ENCODE assay signal across 1 cellular context in the genomic region with DNA sequence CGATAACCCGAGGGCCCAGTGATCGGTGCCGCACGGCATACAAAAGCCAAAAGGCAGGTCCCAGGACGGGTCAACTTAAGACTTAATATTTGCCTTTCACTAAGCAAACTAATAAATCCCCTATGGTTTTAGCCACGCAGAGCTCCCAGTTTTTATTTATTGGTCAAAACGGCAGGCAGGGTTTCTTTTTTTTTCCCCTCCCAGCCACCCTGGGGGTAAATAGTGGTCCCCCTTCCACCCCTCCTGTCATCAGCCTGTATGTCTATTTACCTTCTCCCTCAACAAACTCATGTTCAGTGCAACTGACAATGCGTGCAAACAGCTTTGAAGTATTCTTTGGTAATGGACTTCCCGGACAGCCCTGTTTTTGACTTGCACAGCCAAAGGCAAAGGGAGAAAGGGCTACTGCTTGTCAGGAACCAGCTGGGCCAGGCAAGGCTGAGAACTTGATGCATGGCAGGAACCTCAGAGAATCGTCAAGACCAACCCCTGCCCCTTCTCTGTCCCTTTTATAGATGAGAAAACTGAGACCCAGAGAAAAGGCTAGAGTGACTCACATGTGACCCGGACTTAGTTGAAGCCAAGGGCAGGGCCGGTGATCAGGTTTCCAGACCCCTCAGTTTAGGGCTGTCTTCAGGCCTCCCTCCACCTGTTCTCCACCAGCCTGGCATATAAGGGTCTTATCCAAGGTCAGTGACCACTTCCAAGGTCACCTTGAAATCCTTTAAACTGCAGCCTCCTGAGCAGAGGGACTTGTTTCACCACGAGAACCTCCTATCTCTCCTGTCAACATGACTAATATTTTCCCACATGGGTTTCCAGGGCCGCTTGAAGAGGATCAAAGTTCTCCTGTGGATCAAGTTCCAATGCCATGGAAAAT.
TF ChIP-seq lines count a peak whose summit lies in the region.

No MANE protein-coding gene starts in this region.

TF ChIP-seq in HepG2, 621 proteins besides CTCF, POLR2A, EP300 and RAD21 (continued from another document and continues in another):
- TF ChIP-seq ZNF598 (CRISPR knock-in tag; IDR thresholded peaks at IDR 0.05; ENCODE audit: borderline replicate concordance) (peak; percentile 24; the same call in 1 of the 2 replicates), HOXA7 (CRISPR knock-in tag; IDR thresholded peaks at IDR 0.05) (no peak), ZKSCAN8 (CRISPR knock-in tag; IDR thresholded peaks at IDR 0.05; ENCODE audit: borderline replicate concordance) (peak; percentile 93), ZNF879 (CRISPR knock-in tag; IDR thresholded peaks at IDR 0.05) (peak; percentile 79; the same call in 1 of the 2 replicates), NR2F1 (CRISPR knock-in tag; IDR thresholded peaks at IDR 0.05) (peak; percentile 69 to 78), SMAD3 (CRISPR knock-in tag; IDR thresholded peaks at IDR 0.05) (peak; percentile 92), NFE2 (CRISPR knock-in tag; IDR thresholded peaks at IDR 0.05) (0 out of 2 replicates have a peak, but pooled peaks have one; percentile 33), ZNF234 (CRISPR knock-in tag; conservative IDR thresholded peaks at IDR 0.05) (no peak), ZSCAN12 (CRISPR knock-in tag; IDR thresholded peaks at IDR 0.05) (no peak), HMG20B (CRISPR knock-in tag; conservative IDR thresholded peaks at IDR 0.05) (peak; percentile 96), ZNF781 (CRISPR knock-in tag; IDR thresholded peaks at IDR 0.05; ENCODE audit: borderline replicate concordance, not compliant biosample characterization) (no peak), FOXC1 (CRISPR knock-in tag; IDR thresholded peaks at IDR 0.05; ENCODE audit: borderline replicate concordance) (no peak), ZFAT (CRISPR knock-in tag; conservative IDR thresholded peaks at IDR 0.05) (no peak), HDAC2 (CRISPR knock-in tag; IDR thresholded peaks at IDR 0.05) (peak; percentile 98), ZNF44 (CRISPR knock-in tag; IDR thresholded peaks at IDR 0.05) (peak; percentile 46; the same call in 1 of the 2 replicates), PCBP2 (optimal IDR thresholded peaks at IDR 0.05; ENCODE audit: low read depth, low read length, poor library complexity, severe bottlenecking) (no peak), TAF1 (CRISPR knock-in tag; IDR thresholded peaks at IDR 0.05) (no peak; the same call in 1 of the 2 replicates), ZNF333 (CRISPR knock-in tag; IDR thresholded peaks at IDR 0.05; ENCODE audit: borderline replicate concordance) (no peak), CAMTA2 (CRISPR knock-in tag; IDR thresholded peaks at IDR 0.05; ENCODE audit: borderline replicate concordance) (no peak), CENPT (CRISPR knock-in tag; IDR thresholded peaks at IDR 0.05; ENCODE audit: low read depth) (peak; percentile 88), ZNF549 (CRISPR knock-in tag; IDR thresholded peaks at IDR 0.05) (no peak), ELF3 (CRISPR knock-in tag; IDR thresholded peaks at IDR 0.05) (peak; percentile 96), ZNF331 (CRISPR knock-in tag; IDR thresholded peaks at IDR 0.05) (peak; percentile 92; the same call in 1 of the 2 replicates), ZNF354B (CRISPR knock-in tag; IDR thresholded peaks at IDR 0.05) (no peak), ZBTB21 (CRISPR knock-in tag; IDR thresholded peaks at IDR 0.05) (peak; percentile 71), MATR3 (CRISPR knock-in tag; IDR thresholded peaks at IDR 0.05) (no peak), ZNF326 (CRISPR knock-in tag; IDR thresholded peaks at IDR 0.05; ENCODE audit: borderline replicate concordance) (no peak), MZF1 (CRISPR knock-in tag; IDR thresholded peaks at IDR 0.05; ENCODE audit: borderline replicate concordance) (no peak), CCAR2 (optimal IDR thresholded peaks at IDR 0.05; ENCODE audit: low read depth, low read length) (no peak), ZC3H4 (CRISPR knock-in tag; IDR thresholded peaks at IDR 0.05; ENCODE audit: borderline replicate concordance) (no peak; the same call in 1 of the 2 replicates), MAF1 (CRISPR knock-in tag; IDR thresholded peaks at IDR 0.05; ENCODE audit: borderline replicate concordance) (no peak), POLR2AphosphoS2 (IDR thresholded peaks at IDR 0.05; ENCODE audit: low read depth, low read length) (no peak), GABPB1 (CRISPR knock-in tag; IDR thresholded peaks at IDR 0.05) (peak; percentile 61; the same call in 1 of the 2 replicates), KLF12 (CRISPR knock-in tag; IDR thresholded peaks at IDR 0.05; ENCODE audit: borderline replicate concordance) (no peak), THYN1 (CRISPR knock-in tag; IDR thresholded peaks at IDR 0.05; ENCODE audit: borderline replicate concordance, low read depth) (no peak), CBX5 (CRISPR knock-in tag; IDR thresholded peaks at IDR 0.05; ENCODE audit: borderline replicate concordance) (peak; percentile 96), ZNF589 (CRISPR knock-in tag; conservative IDR thresholded peaks at IDR 0.05) (peak; percentile 80), NKX3-1 (CRISPR knock-in tag; IDR thresholded peaks at IDR 0.05) (no peak; the same call in none of the 2 replicates), HOXD1 (CRISPR knock-in tag; IDR thresholded peaks at IDR 0.05) (peak; percentile 98)
- TF ChIP-seq, protein P1, sequence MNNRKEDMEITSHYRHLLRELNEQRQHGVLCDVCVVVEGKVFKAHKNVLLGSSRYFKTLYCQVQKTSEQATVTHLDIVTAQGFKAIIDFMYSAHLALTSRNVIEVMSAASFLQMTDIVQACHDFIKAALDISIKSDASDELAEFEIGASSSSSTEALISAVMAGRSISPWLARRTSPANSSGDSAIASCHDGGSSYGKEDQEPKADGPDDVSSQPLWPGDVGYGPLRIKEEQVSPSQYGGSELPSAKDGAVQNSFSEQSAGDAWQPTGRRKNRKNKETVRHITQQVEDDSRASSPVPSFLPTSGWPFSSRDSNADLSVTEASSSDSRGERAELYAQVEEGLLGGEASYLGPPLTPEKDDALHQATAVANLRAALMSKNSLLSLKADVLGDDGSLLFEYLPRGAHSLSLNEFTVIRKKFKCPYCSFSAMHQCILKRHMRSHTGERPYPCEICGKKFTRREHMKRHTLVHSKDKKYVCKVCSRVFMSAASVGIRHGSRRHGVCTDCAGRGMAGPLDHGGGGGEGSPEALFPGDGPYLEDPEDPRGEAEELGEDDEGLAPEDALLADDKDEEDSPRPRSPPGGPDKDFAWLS (CRISPR knock-in tag; IDR thresholded peaks at IDR 0.05; ENCODE audit: borderline replicate concordance) = peak; percentile 95
- TF ChIP-seq, protein P2, sequence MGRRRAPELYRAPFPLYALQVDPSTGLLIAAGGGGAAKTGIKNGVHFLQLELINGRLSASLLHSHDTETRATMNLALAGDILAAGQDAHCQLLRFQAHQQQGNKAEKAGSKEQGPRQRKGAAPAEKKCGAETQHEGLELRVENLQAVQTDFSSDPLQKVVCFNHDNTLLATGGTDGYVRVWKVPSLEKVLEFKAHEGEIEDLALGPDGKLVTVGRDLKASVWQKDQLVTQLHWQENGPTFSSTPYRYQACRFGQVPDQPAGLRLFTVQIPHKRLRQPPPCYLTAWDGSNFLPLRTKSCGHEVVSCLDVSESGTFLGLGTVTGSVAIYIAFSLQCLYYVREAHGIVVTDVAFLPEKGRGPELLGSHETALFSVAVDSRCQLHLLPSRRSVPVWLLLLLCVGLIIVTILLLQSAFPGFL (CRISPR knock-in tag; IDR thresholded peaks at IDR 0.05) = no peak
- TF ChIP-seq, protein P3, sequence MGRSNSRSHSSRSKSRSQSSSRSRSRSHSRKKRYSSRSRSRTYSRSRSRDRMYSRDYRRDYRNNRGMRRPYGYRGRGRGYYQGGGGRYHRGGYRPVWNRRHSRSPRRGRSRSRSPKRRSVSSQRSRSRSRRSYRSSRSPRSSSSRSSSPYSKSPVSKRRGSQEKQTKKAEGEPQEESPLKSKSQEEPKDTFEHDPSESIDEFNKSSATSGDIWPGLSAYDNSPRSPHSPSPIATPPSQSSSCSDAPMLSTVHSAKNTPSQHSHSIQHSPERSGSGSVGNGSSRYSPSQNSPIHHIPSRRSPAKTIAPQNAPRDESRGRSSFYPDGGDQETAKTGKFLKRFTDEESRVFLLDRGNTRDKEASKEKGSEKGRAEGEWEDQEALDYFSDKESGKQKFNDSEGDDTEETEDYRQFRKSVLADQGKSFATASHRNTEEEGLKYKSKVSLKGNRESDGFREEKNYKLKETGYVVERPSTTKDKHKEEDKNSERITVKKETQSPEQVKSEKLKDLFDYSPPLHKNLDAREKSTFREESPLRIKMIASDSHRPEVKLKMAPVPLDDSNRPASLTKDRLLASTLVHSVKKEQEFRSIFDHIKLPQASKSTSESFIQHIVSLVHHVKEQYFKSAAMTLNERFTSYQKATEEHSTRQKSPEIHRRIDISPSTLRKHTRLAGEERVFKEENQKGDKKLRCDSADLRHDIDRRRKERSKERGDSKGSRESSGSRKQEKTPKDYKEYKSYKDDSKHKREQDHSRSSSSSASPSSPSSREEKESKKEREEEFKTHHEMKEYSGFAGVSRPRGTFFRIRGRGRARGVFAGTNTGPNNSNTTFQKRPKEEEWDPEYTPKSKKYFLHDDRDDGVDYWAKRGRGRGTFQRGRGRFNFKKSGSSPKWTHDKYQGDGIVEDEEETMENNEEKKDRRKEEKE (IDR thresholded peaks at IDR 0.05) = no peak
- TF ChIP-seq, protein P4, sequence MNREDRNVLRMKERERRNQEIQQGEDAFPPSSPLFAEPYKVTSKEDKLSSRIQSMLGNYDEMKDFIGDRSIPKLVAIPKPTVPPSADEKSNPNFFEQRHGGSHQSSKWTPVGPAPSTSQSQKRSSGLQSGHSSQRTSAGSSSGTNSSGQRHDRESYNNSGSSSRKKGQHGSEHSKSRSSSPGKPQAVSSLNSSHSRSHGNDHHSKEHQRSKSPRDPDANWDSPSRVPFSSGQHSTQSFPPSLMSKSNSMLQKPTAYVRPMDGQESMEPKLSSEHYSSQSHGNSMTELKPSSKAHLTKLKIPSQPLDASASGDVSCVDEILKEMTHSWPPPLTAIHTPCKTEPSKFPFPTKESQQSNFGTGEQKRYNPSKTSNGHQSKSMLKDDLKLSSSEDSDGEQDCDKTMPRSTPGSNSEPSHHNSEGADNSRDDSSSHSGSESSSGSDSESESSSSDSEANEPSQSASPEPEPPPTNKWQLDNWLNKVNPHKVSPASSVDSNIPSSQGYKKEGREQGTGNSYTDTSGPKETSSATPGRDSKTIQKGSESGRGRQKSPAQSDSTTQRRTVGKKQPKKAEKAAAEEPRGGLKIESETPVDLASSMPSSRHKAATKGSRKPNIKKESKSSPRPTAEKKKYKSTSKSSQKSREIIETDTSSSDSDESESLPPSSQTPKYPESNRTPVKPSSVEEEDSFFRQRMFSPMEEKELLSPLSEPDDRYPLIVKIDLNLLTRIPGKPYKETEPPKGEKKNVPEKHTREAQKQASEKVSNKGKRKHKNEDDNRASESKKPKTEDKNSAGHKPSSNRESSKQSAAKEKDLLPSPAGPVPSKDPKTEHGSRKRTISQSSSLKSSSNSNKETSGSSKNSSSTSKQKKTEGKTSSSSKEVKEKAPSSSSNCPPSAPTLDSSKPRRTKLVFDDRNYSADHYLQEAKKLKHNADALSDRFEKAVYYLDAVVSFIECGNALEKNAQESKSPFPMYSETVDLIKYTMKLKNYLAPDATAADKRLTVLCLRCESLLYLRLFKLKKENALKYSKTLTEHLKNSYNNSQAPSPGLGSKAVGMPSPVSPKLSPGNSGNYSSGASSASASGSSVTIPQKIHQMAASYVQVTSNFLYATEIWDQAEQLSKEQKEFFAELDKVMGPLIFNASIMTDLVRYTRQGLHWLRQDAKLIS (CRISPR knock-in tag; IDR thresholded peaks at IDR 0.05) = peak; percentile 94
- TF ChIP-seq, protein P5, sequence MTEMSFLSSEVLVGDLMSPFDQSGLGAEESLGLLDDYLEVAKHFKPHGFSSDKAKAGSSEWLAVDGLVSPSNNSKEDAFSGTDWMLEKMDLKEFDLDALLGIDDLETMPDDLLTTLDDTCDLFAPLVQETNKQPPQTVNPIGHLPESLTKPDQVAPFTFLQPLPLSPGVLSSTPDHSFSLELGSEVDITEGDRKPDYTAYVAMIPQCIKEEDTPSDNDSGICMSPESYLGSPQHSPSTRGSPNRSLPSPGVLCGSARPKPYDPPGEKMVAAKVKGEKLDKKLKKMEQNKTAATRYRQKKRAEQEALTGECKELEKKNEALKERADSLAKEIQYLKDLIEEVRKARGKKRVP (CRISPR knock-in tag; IDR thresholded peaks at IDR 0.05) = peak in 1 of 2 experiments; percentile 96; a peak in 2 of 4 replicates
- TF ChIP-seq, protein P6, sequence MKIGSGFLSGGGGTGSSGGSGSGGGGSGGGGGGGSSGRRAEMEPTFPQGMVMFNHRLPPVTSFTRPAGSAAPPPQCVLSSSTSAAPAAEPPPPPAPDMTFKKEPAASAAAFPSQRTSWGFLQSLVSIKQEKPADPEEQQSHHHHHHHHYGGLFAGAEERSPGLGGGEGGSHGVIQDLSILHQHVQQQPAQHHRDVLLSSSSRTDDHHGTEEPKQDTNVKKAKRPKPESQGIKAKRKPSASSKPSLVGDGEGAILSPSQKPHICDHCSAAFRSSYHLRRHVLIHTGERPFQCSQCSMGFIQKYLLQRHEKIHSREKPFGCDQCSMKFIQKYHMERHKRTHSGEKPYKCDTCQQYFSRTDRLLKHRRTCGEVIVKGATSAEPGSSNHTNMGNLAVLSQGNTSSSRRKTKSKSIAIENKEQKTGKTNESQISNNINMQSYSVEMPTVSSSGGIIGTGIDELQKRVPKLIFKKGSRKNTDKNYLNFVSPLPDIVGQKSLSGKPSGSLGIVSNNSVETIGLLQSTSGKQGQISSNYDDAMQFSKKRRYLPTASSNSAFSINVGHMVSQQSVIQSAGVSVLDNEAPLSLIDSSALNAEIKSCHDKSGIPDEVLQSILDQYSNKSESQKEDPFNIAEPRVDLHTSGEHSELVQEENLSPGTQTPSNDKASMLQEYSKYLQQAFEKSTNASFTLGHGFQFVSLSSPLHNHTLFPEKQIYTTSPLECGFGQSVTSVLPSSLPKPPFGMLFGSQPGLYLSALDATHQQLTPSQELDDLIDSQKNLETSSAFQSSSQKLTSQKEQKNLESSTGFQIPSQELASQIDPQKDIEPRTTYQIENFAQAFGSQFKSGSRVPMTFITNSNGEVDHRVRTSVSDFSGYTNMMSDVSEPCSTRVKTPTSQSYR (CRISPR knock-in tag; IDR thresholded peaks at IDR 0.05; ENCODE audit: borderline replicate concordance) = peak; percentile 94
- TF ChIP-seq, protein P7, sequence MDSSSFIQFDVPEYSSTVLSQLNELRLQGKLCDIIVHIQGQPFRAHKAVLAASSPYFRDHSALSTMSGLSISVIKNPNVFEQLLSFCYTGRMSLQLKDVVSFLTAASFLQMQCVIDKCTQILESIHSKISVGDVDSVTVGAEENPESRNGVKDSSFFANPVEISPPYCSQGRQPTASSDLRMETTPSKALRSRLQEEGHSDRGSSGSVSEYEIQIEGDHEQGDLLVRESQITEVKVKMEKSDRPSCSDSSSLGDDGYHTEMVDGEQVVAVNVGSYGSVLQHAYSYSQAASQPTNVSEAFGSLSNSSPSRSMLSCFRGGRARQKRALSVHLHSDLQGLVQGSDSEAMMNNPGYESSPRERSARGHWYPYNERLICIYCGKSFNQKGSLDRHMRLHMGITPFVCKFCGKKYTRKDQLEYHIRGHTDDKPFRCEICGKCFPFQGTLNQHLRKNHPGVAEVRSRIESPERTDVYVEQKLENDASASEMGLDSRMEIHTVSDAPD (CRISPR knock-in tag; IDR thresholded peaks at IDR 0.05) = peak; percentile 96
- TF ChIP-seq, protein P8, sequence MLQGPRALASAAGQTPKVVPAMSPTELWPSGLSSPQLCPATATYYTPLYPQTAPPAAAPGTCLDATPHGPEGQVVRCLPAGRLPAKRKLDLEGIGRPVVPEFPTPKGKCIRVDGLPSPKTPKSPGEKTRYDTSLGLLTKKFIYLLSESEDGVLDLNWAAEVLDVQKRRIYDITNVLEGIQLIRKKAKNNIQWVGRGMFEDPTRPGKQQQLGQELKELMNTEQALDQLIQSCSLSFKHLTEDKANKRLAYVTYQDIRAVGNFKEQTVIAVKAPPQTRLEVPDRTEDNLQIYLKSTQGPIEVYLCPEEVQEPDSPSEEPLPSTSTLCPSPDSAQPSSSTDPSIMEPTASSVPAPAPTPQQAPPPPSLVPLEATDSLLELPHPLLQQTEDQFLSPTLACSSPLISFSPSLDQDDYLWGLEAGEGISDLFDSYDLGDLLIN (CRISPR knock-in tag; IDR thresholded peaks at IDR 0.05; ENCODE audit: borderline replicate concordance) = peak; percentile 23; the same call in 1 of the 2 replicates
